1 cellular context compared by ENCODE assay signal in genomic region chr22:40676644-40677043, GRCh38.
TF ChIP-seq lines count a peak whose summit lies in the region.

No MANE protein-coding gene starts in this region.

TF ChIP-seq in H1, 55 proteins besides CTCF, POLR2A, EP300 and RAD21:
- TF ChIP-seq RNF2 (IDR thresholded peaks at IDR 0.05; ENCODE audit: borderline replicate concordance, low read depth, low read length, missing control alignments, poor library complexity, severe bottlenecking), result no peak
- TF ChIP-seq SP2 (IDR thresholded peaks at IDR 0.05; ENCODE audit: low read length), result no peak
- no peak for TF ChIP-seq CHD1 (IDR thresholded peaks at IDR 0.05; ENCODE audit: low read depth, low read length)
- TF ChIP-seq PHF8 (conservative IDR thresholded peaks at IDR 0.05; ENCODE audit: low read depth, low read length), result no peak
- no peak for TF ChIP-seq SAP30 (IDR thresholded peaks at IDR 0.05; ENCODE audit: insufficient read depth, insufficient replicate concordance, low read length)
- no peak for TF ChIP-seq BCL11A (IDR thresholded peaks at IDR 0.05; ENCODE audit: low read depth in 2 of 2, low read length in 2 of 2)
- no peak for TF ChIP-seq NRF1 (IDR thresholded peaks at IDR 0.05; ENCODE audit: low read depth, low read length)
- no peak for TF ChIP-seq KDM4A (IDR thresholded peaks at IDR 0.05; ENCODE audit: low read depth, low read length, severe bottlenecking)
- TF ChIP-seq TCF12 (IDR thresholded peaks at IDR 0.05; ENCODE audit: low read depth, low read length), result no peak
- no peak for TF ChIP-seq TBP (IDR thresholded peaks at IDR 0.05; ENCODE audit: low read depth, low read length)
- TF ChIP-seq ATF2 (IDR thresholded peaks at IDR 0.05; ENCODE audit: low read length), result no peak
